24 cellular contexts compared by ENCODE assay signal in genomic region chr4:125434136-125434535, GRCh38.
DNase-seq lines count a peak whose midpoint lies in the region; ATAC-seq and TF ChIP-seq lines count a peak whose summit lies in the region.
"Had no signal": no experiment of that assay in that cellular context is flagged by ENCODE, and none has a peak within 500 bp of the region (broad histone marks: within the 10 kb centered on the region; RNA-seq: fewer than 3 reads in every experiment).

No MANE protein-coding gene starts in this region.

- no peaks in the 10 kb centered on the region for H3K79me2 ChIP-seq in smooth muscle cell (ENCODE audit: low read depth)
- H3K79me2 ChIP-seq: parathyroid adenoma had no signal

- TF ChIP-seq CTCF in brain microvascular endothelial cell (IDR thresholded peaks at IDR 0.05; ENCODE audit: low read depth, low read length, missing control alignments): no peak
- no peak for TF ChIP-seq CTCF in left ventricle myocardium inferior (IDR thresholded peaks at IDR 0.05; ENCODE audit: borderline replicate concordance)
- TF ChIP-seq CTCF in smooth muscle cell (IDR thresholded peaks at IDR 0.05; ENCODE audit: borderline replicate concordance, insufficient read depth, poor library complexity, severe bottlenecking): no peak

- H3K9ac ChIP-seq in smooth muscle cell (ENCODE audit: low read depth): no peak overlapping the region
- H3K9ac ChIP-seq: BLaER1, parathyroid adenoma had no signal

- H3F3A ChIP-seq in smooth muscle cell (ENCODE audit: low read depth): peaks cover 4% of the 10 kb centered on the region

- H3K27ac ChIP-seq in brain microvascular endothelial cell (peak overlapping the region; percentile 68), left ventricle myocardium inferior (replicated peaks) (peak overlapping the region; percentile 36), smooth muscle cell (ENCODE audit: low read depth) (peak overlapping the region; percentile 56), aorta (ENCODE audit: low read depth in 1 of 2, low read length in 2 of 2) (no peak overlapping the region)
- H3K27ac ChIP-seq: BLaER1, colonic mucosa, gastrocnemius medialis, parathyroid adenoma, tibial artery had no signal

- H3K4me3 ChIP-seq in brain microvascular endothelial cell (ENCODE audit: low read depth, low read length) (no peak overlapping the region), left ventricle myocardium inferior (no peak overlapping the region), smooth muscle cell (no peak overlapping the region), aorta (ENCODE audit: low read length in 2 of 2) (no peak overlapping the region)
- H3K4me3 ChIP-seq: BLaER1, colonic mucosa, gastrocnemius medialis, GM23338, MG63, tibial artery had no signal

- WGBS in smooth muscle cell (ENCODE audit: low lambda C conversion rate): 92% methylated on average over 3 of the region's 3 CpGs
- 94 to 96% methylated on average over 3 of the region's 3 CpGs for WGBS in aorta, 2 donors

- in situ Hi-C loops in brain microvascular endothelial cell (cut with HindIII; ENCODE audit: low pct_ligation_motif_present, low sequenced_read_pairs): no loop called here

- intact Hi-C loops in left ventricle myocardium inferior (cut with micrococcal nuclease) (no loop called here), aorta (cut with DNase I) (no loop called here)

- H3K27me3 ChIP-seq in brain microvascular endothelial cell (replicated peaks): no peaks in the 10 kb centered on the region
- no peaks in the 10 kb centered on the region for H3K27me3 ChIP-seq in left ventricle myocardium inferior (ENCODE audit: low read depth)
- no peaks in the 10 kb centered on the region for H3K27me3 ChIP-seq in smooth muscle cell (ENCODE audit: low read depth)
- no peaks in the 10 kb centered on the region for H3K27me3 ChIP-seq in aorta (ENCODE audit: control insufficient read depth in 1 of 2, insufficient read depth in 2 of 2, low read length in 1 of 2)
- H3K27me3 ChIP-seq: BLaER1, colonic mucosa, gastrocnemius medialis, MG63, tibial artery had no signal

- H3K4me1 ChIP-seq in left ventricle myocardium inferior (peaks cover 15% of the 10 kb centered on the region), smooth muscle cell (ENCODE audit: low read depth) (no peaks in the 10 kb centered on the region), aorta (ENCODE audit: control insufficient read depth in 1 of 2, insufficient read depth in 2 of 2, low read length in 2 of 2) (no peaks in the 10 kb centered on the region)
- H3K4me1 ChIP-seq: BLaER1, Caco-2, colonic mucosa, gastrocnemius medialis, parathyroid adenoma had no signal

- H4K20me1 ChIP-seq in smooth muscle cell (ENCODE audit: low read depth): no peaks in the 10 kb centered on the region
- H4K20me1 ChIP-seq: BLaER1 had no signal

- H3K9me3 ChIP-seq in left ventricle myocardium inferior (replicated peaks) (no peaks in the 10 kb centered on the region), smooth muscle cell (replicated peaks; ENCODE audit: low read depth) (no peaks in the 10 kb centered on the region), aorta (ENCODE audit: control insufficient read depth, low read length) (no peaks in the 10 kb centered on the region)
- H3K9me3 ChIP-seq: BLaER1, Caco-2, colonic mucosa, gastrocnemius medialis, MG63, tibial artery had no signal

- H3K4me2 ChIP-seq in smooth muscle cell: peak overlapping the region; percentile 66
- H3K4me2 ChIP-seq: BLaER1, GM23338 had no signal

- H2AFZ ChIP-seq in smooth muscle cell (ENCODE audit: low read depth): no peak overlapping the region
- H2AFZ ChIP-seq: GM23338, parathyroid adenoma had no signal

- no peak for ATAC-seq in aorta (ENCODE audit: low FRiP score)
- ATAC-seq: gastrocnemius medialis; GM23338; natural killer cell treated with Interleukin-12 subunit alpha and Interleukin-12 subunit beta and Interleukin-15 and Interleukin-18, amount 100 ng/mL, for 72 hours; T-cell had no signal

- DNase-seq in GM03348 (ENCODE audit: low spot score) (peak; percentile 54), brain microvascular endothelial cell (no peak), left ventricle myocardium inferior (no peak), smooth muscle cell (lab: John Stamatoyannopoulos, UW; ENCODE audit: unreplicated experiment) (no peak), NCI-H146 (lab: John Stamatoyannopoulos, UW) (no peak), aorta (no peak)
- DNase-seq in activated CD4-positive, CD25-positive, alpha-beta regulatory T cell (lab: John Stamatoyannopoulos, UW): no peak
- DNase-seq: activated CD4-positive, alpha-beta T cell treated with anti-CD3 and anti-CD28 coated beads for 4 hours; activated naive CD4-positive, alpha-beta T cell treated with anti-CD3 and anti-CD28 coated beads, Interleukin-2, amount 50 U/mL, for 16 hours; Caco-2; colonic mucosa; gastrocnemius medialis; kidney; MG63; NCI-H1694; NCI-H748 treated with DMSO at 0.1 percent for 48 hours; SHP77; stimulated activated naive CD4-positive, alpha-beta T cell treated with Interleukin-2 at 50 U/mL for 16 hours; T-cell; tibial artery had no signal

- H3K36me3 ChIP-seq in brain microvascular endothelial cell (replicated peaks): no peaks in the 10 kb centered on the region
- peaks cover 8% of the 10 kb centered on the region for H3K36me3 ChIP-seq in left ventricle myocardium inferior
- H3K36me3 ChIP-seq in smooth muscle cell (ENCODE audit: low read depth): no peaks in the 10 kb centered on the region
- peaks cover 3% of the 10 kb centered on the region in 2 donors for H3K36me3 ChIP-seq in aorta (ENCODE audit: control insufficient read depth in 1 of 2, insufficient read depth in 2 of 2, low read length in 1 of 2)
- H3K36me3 ChIP-seq: BLaER1, colonic mucosa, gastrocnemius medialis had no signal

Comparison
In these comparisons a context has a peak if more than half of its experiments do, and no peak if none do; other contexts are left out.
1. H3K27ac ChIP-seq: peak in brain microvascular endothelial cell (single experiment), left ventricle myocardium inferior (single experiment) and smooth muscle cell (single experiment); none in aorta (0 of 2).